13 cellular contexts compared by ENCODE assay signal in the genomic region with DNA sequence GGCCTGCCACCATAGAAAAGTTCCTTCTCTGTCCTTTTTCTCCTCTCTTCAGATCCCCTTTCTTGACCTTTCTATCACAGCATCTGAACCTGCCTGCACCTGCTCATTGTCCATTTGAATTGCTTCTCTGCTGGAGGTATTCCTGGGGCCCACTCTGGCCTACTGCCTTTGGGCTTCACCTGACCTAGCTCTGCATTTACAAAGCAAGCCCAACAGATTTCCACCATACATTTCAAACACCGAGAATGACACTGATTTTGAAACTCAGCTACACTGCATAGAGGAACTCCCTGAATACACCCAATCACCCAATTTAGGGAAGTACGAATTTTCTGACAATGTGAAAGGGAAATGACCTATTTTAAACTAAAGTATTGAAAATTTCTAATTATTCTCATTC.
DNase-seq lines count a peak whose midpoint lies in the region; ATAC-seq and TF ChIP-seq lines count a peak whose summit lies in the region.
"Had no signal": no experiment of that assay in that cellular context is flagged by ENCODE, and none has a peak within 500 bp of the region (broad histone marks: within the 10 kb centered on the region; RNA-seq: fewer than 3 reads in every experiment).

No MANE protein-coding gene starts in this region.

- no peaks in the 10 kb centered on the region for H3K36me3 Mint-ChIP-seq in immature natural killer cell

- intact Hi-C loops in A673 (cut with micrococcal nuclease; ENCODE audit: unreplicated experiment), result no loop called here

- ATAC-seq in GM18502 (IDR thresholded peaks at IDR 0.05; ENCODE audit: poor library complexity, unreplicated experiment), result peak; percentile 96
- ATAC-seq in GM21576 (IDR thresholded peaks at IDR 0.05; ENCODE audit: unreplicated experiment), result peak; percentile 93
- ATAC-seq in HG03460 (IDR thresholded peaks at IDR 0.05; ENCODE audit: unreplicated experiment), result peak; percentile 72
- no peak for ATAC-seq in GM19452 (IDR thresholded peaks at IDR 0.05; ENCODE audit: unreplicated experiment)
- ATAC-seq: activated CD4-positive, alpha-beta T cell treated with anti-CD3 and anti-CD28 coated beads for 36 hours; gastroesophageal sphincter had no signal

- no peaks in the 10 kb centered on the region for H3K36me3 ChIP-seq in A673 (ENCODE audit: insufficient read depth, low read length, poor library complexity, severe bottlenecking)
- H3K36me3 ChIP-seq: gastroesophageal sphincter had no signal

- H3K4me3 Mint-ChIP-seq in immature natural killer cell, result no peak overlapping the region
- H3K4me3 Mint-ChIP-seq: activated CD4-positive, alpha-beta T cell treated with anti-CD3 and anti-CD28 coated beads for 36 hours had no signal

- peaks cover 0 to 3% (median 0%) of the 10 kb centered on the region in 6 donors for H3K9me3 Mint-ChIP-seq in immature natural killer cell

- no peak overlapping the region for H3K27ac Mint-ChIP-seq in immature natural killer cell
- H3K27ac Mint-ChIP-seq: activated CD4-positive, alpha-beta T cell treated with anti-CD3 and anti-CD28 coated beads for 36 hours had no signal

- POLR2A ChIA-PET in A673 (lab: Charles Lee; ENCODE audit: low non-redundant PET), result no interaction called here

- CTCF ChIA-PET in A673 (lab: Charles Lee), result no interaction called here

- no peak for TF ChIP-seq CTCF in A673 (conservative IDR thresholded peaks at IDR 0.05; ENCODE audit: low read depth, low read length)

- BruUV-seq in A673 (replicated peaks; lab: Mats Ljungman, UMichigan), result no TSS peak

- H3K4me3 ChIP-seq in A673 (ENCODE audit: low read depth, low read length, poor library complexity, severe bottlenecking), result no peak overlapping the region
- H3K4me3 ChIP-seq: gastroesophageal sphincter had no signal

- H3K9me3 ChIP-seq in A673 (ENCODE audit: low read depth, low read length, poor library complexity, severe bottlenecking), result no peaks in the 10 kb centered on the region
- H3K9me3 ChIP-seq: gastroesophageal sphincter had no signal

- no peak overlapping the region for H3K27ac ChIP-seq in A673 (ENCODE audit: low read depth, low read length, poor library complexity, severe bottlenecking)
- H3K27ac ChIP-seq: gastroesophageal sphincter had no signal

- peaks cover 2 to 3% (median 3%) of the 10 kb centered on the region in 3 donors for H3K27me3 Mint-ChIP-seq in immature natural killer cell (ENCODE audit: low read depth in 3 of 3)
- H3K27me3 Mint-ChIP-seq: activated CD4-positive, alpha-beta T cell treated with anti-CD3 and anti-CD28 coated beads for 36 hours had no signal

- no peaks in the 10 kb centered on the region for H3K4me1 ChIP-seq in A673 (ENCODE audit: insufficient read depth, low read length, poor library complexity, severe bottlenecking)

- no peaks in the 10 kb centered on the region for H3K27me3 ChIP-seq in A673 (replicated peaks; ENCODE audit: insufficient read depth, low read depth, low read length, poor library complexity)
- H3K27me3 ChIP-seq: gastroesophageal sphincter had no signal

- peak; percentile 51 for DNase-seq in iPS DF 4.7 (ENCODE audit: extremely low read depth, low spot score)
- DNase-seq in NCI-H2227 (lab: John Stamatoyannopoulos, UW; ENCODE audit: unreplicated experiment), result no peak
- DNase-seq in immature natural killer cell, result no peak
- DNase-seq in A673 (ENCODE audit: low spot score), result no peak
- DNase-seq: activated CD4-positive, alpha-beta T cell treated with anti-CD3 and anti-CD28 coated beads for 36 hours; DND-41; NCI-H69; occipital lobe had no signal

- H3K4me1 Mint-ChIP-seq in immature natural killer cell, result no peaks in the 10 kb centered on the region
